In the genomic region with DNA sequence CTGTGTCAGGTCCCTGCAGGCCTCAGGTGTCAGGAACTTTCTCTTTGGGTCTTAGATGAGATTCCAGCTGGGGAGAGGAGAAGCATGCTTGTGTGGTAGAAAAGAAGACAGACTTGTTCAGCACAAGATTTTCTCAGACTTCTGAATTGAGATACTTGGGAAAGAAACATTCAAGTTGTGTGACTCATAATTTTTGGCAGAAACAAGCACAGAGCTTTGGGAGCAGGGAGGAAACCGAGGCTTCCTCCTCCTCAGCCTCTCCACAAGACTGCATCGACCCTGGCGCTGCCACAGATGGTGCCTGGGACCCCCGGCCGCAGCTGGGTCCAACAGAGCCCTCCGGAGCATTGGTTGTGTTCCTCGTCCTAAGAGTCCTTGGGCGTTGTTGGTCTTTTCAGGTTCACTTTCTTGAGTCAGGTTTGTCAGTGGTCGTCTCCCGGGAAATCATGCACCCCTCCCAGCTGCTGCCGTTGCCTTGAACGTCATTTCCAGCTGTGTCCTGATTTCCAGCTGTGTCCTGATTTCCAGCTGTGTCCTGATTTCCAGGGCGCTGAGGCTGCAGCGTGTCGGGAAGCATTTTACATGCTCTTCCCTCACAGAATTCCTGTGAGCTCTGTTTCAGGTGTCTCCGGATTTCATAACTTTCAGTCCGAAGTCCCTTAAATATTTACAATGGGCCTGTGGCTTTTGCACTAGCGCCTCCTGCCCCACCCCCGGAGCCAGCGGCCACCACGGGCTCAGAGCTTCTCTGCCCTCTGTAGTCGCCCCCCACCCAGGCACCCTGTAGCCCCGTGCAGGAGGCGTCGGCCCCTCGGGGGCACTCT, we compare ENCODE assay signal across 9 cellular contexts.
A peak's percentile ranks its signal among the peaks of the same experiment; 100 is the strongest.
DNase-seq lines count a peak whose midpoint lies in the region; ATAC-seq and TF ChIP-seq lines count a peak whose summit lies in the region.
"Had no signal": no experiment of that assay in that cellular context is flagged by ENCODE, and none has a peak within 500 bp of the region (broad histone marks: within the 10 kb centered on the region; RNA-seq: fewer than 3 reads in every experiment).

No MANE protein-coding gene starts in this region.

- in situ Hi-C loops in astrocyte of the spinal cord (cut with HindIII; ENCODE audit: low sequenced_read_pairs): no loop called here

- H3K27me3 Mint-ChIP-seq in HFFc6 (ENCODE audit: insufficient read depth): no peaks in the 10 kb centered on the region
- no peaks in the 10 kb centered on the region for H3K27me3 Mint-ChIP-seq in activated naive CD4-positive, alpha-beta T cell treated with anti-CD3 and anti-CD28 coated beads, Interleukin-2, amount 10 ng/mL, durations not matched to agents 7 days and 5 days

- TF ChIP-seq CTCF in HFFc6 (IDR thresholded peaks at IDR 0.05) (0 out of 2 replicates have a peak, but pooled peaks have one; percentile 14), astrocyte of the spinal cord (IDR thresholded peaks at IDR 0.05; ENCODE audit: low read depth, low read length) (no peak), kidney epithelial cell (IDR thresholded peaks at IDR 0.05; ENCODE audit: insufficient read depth, low read length, poor library complexity, severe bottlenecking) (no peak)

- H3K4me3 Mint-ChIP-seq in HFFc6: peak overlapping the region; percentile 74
- H3K4me3 Mint-ChIP-seq in activated naive CD4-positive, alpha-beta T cell treated with anti-CD3 and anti-CD28 coated beads, Interleukin-2, amount 10 ng/mL, durations not matched to agents 7 days and 5 days: no peak overlapping the region

- no peaks in the 10 kb centered on the region for H3K27me3 ChIP-seq in kidney epithelial cell (ENCODE audit: control insufficient read depth, insufficient read depth, low read length)

- no peak overlapping the region for H3K4me3 ChIP-seq in astrocyte of the spinal cord (ENCODE audit: low read depth, low read length)
- H3K4me3 ChIP-seq in kidney epithelial cell (ENCODE audit: low read depth, low read length): no peak overlapping the region

- CTCF ChIA-PET in activated naive CD4-positive, alpha-beta T cell treated with anti-CD3 and anti-CD28 coated beads, Interleukin-2, amount 10 ng/mL, durations not matched to agents 7 days and 5 days (lab: Charles Lee): interaction anchor here (1.2 kb wide), 1 partner anchor 31 kb away, joined by 3 read pairs; no protein-coding TSS in a partner anchor

- H3K9me3 Mint-ChIP-seq in HFFc6: no peaks in the 10 kb centered on the region
- peaks cover 5% of the 10 kb centered on the region for H3K9me3 Mint-ChIP-seq in activated naive CD4-positive, alpha-beta T cell treated with anti-CD3 and anti-CD28 coated beads, Interleukin-2, amount 10 ng/mL, durations not matched to agents 7 days and 5 days

- peak overlapping the region; percentile 97 for H3K27ac Mint-ChIP-seq in HFFc6
- H3K27ac Mint-ChIP-seq in activated naive CD4-positive, alpha-beta T cell treated with anti-CD3 and anti-CD28 coated beads, Interleukin-2, amount 10 ng/mL, durations not matched to agents 7 days and 5 days: no peak overlapping the region

- H3K36me3 ChIP-seq in kidney epithelial cell (ENCODE audit: control insufficient read depth, insufficient read depth, low read length): peaks cover 5% of the 10 kb centered on the region

- peaks cover 30% of the 10 kb centered on the region for H3K4me1 Mint-ChIP-seq in HFFc6 (ENCODE audit: low read depth)
- H3K4me1 Mint-ChIP-seq in activated naive CD4-positive, alpha-beta T cell treated with anti-CD3 and anti-CD28 coated beads, Interleukin-2, amount 10 ng/mL, durations not matched to agents 7 days and 5 days: peaks cover 16% of the 10 kb centered on the region

- DNase-seq in HFFc6: peak; percentile 81
- peak; percentile 93 for DNase-seq in astrocyte of the spinal cord (ENCODE audit: low read depth, low spot score)
- peak; percentile 65 for DNase-seq in kidney epithelial cell (ENCODE audit: low read depth)
- peak; percentile 66 for DNase-seq in stromal cell of bone marrow (ENCODE audit: low read depth)
- DNase-seq in effector CD4-positive, alpha-beta T cell: no peak
- DNase-seq in NCI-H1417 treated with DMSO at 0.1 percent for 48 hours (lab: John Stamatoyannopoulos, UW): no peak
- DNase-seq in activated naive CD4-positive, alpha-beta T cell treated with anti-CD3 and anti-CD28 coated beads, Interleukin-2, amount 10 ng/mL, durations not matched to agents 7 days and 5 days: no peak
- DNase-seq: activated CD8-positive, alpha-beta memory T cell treated with anti-CD3 and anti-CD28 coated beads, Interleukin-2, amount 50 U/mL, for 4 hours had no signal

- ATAC-seq in GM19397 (IDR thresholded peaks at IDR 0.05; ENCODE audit: unreplicated experiment): no peak

- H3K36me3 Mint-ChIP-seq in HFFc6 (ENCODE audit: low read depth): peaks cover 10% of the 10 kb centered on the region
- no peaks in the 10 kb centered on the region for H3K36me3 Mint-ChIP-seq in activated naive CD4-positive, alpha-beta T cell treated with anti-CD3 and anti-CD28 coated beads, Interleukin-2, amount 10 ng/mL, durations not matched to agents 7 days and 5 days

Comparison
In these comparisons a context has a peak if more than half of its experiments do, and no peak if none do; other contexts are left out.
1. DNase-seq: peak in HFFc6 (single experiment), astrocyte of the spinal cord (single experiment), kidney epithelial cell (single experiment) and stromal cell of bone marrow (single experiment); none in effector CD4-positive, alpha-beta T cell (single experiment), NCI-H1417 treated with DMSO at 0.1 percent for 48 hours (single experiment) and activated naive CD4-positive, alpha-beta T cell treated with anti-CD3 and anti-CD28 coated beads, Interleukin-2, amount 10 ng/mL, durations not matched to agents 7 days and 5 days (single experiment).